2 cellular contexts compared by ENCODE assay signal in genomic region chr7:75480313-75480712, GRCh38. TPM values are rescaled to one million over a fixed set of nuclear protein-coding genes. Genes with fewer than 3 reads are reported as not detected.
"Had no signal": no experiment of that assay in that cellular context is flagged by ENCODE, and none has a peak within 500 bp of the region (broad histone marks: within the 10 kb centered on the region; RNA-seq: fewer than 3 reads in every experiment).

No MANE protein-coding gene starts in this region.

RNA-seq across cellular contexts. Expression of gene SPDYE5, which starts 11.8 kb away (rescaled TPM):
- total RNA-seq: G401, GM12878 had no signal
